ENCODE assay signal across 14 cellular contexts in the genomic region with DNA sequence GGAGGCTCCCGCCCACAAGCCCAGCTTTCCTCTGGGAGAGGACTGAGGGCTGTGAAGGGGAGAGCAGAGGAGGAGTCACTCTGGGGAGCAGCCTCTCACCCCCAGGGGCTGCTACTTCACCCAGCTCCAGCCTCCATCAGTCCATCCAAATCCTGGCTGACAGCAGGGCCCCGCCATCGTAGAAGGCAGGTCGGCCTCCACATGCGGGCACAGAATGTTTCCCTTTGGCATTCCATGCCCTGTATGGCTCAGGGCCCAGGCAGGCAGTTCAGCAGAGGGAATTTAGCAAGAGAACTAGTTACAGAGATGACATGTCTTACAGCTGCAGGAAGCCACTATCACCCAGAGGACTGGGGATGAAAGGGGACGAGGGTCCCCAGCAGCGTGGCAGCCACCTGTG. TPM values are rescaled to one million over a fixed set of nuclear protein-coding genes. Genes with fewer than 3 reads are reported as not detected.
A peak's percentile ranks its signal among the peaks of the same experiment; 100 is the strongest.
DNase-seq lines count a peak whose midpoint lies in the region; ATAC-seq and TF ChIP-seq lines count a peak whose summit lies in the region.
"Had no signal": no experiment of that assay in that cellular context is flagged by ENCODE, and none has a peak within 500 bp of the region (broad histone marks: within the 10 kb centered on the region; RNA-seq: fewer than 3 reads in every experiment).

No MANE protein-coding gene starts in this region.

- peaks cover 0 to 4% (median 0%) of the 10 kb centered on the region in 11 experiments; a peak in 1 of 22 replicates for H3K36me3 ChIP-seq in BLaER1 treated with 17β-estradiol and CSF1 and Interleukin-3, amounts not matched to agents 10 nM and 100 nM
- no peaks in the 10 kb centered on the region for H3K36me3 ChIP-seq in Panc1 (ENCODE audit: control insufficient read depth, insufficient read depth, low read length)
- no peaks in the 10 kb centered on the region for H3K36me3 ChIP-seq in trophoblast cell (ENCODE audit: control insufficient read depth in 1 of 2, insufficient read depth in 2 of 2, low read length in 2 of 2)

- peak overlapping the region in 2 of 11 experiments; percentile 12 to 14; a peak in 3 of 22 replicates for H3K27ac ChIP-seq in BLaER1 treated with 17β-estradiol and CSF1 and Interleukin-3, amounts not matched to agents 10 nM and 100 nM
- H3K27ac ChIP-seq in Panc1 (ENCODE audit: low read length) = no peak overlapping the region
- no peak overlapping the region for H3K27ac ChIP-seq in trophoblast cell (ENCODE audit: low read depth, low read length)

- H2BK5ac ChIP-seq in trophoblast cell (ENCODE audit: low read depth, low read length, poor library complexity) = no peak overlapping the region

- ATAC-seq in Panc1 = 0 out of 2 replicates have a peak, but pooled peaks have one; percentile 18
- no peak for ATAC-seq in GM21515 (IDR thresholded peaks at IDR 0.05; ENCODE audit: unreplicated experiment)
- ATAC-seq in HG03354 (IDR thresholded peaks at IDR 0.05; ENCODE audit: poor library complexity, severe bottlenecking, unreplicated experiment) = no peak
- ATAC-seq: stimulated activated memory B cell treated with anti-CD40 and anti-IgM and Interleukin-4, amounts not matched to agents 10 μg/mL and 1 μg/mL and 100 μg/mL, for 72 hours had no signal

- no peak overlapping the region for H2AFZ ChIP-seq in trophoblast cell (ENCODE audit: insufficient read depth, low read length, poor library complexity)

- H2BK120ac ChIP-seq in trophoblast cell (ENCODE audit: insufficient read depth, low read length, poor library complexity) = no peak overlapping the region

- POLR2A ChIA-PET in Panc1 (lab: Charles Lee) = no interaction called here

- no peaks in the 10 kb centered on the region for H3K79me2 ChIP-seq in trophoblast cell (ENCODE audit: control insufficient read depth, insufficient read depth, low read length, poor library complexity)

- no peaks in the 10 kb centered on the region for H3K79me1 ChIP-seq in trophoblast cell (ENCODE audit: low read length)

- H3K9ac ChIP-seq in BLaER1 treated with 17β-estradiol and CSF1 and Interleukin-3, amounts not matched to agents 10 nM and 100 nM = peak overlapping the region in 9 of 11 experiments; percentile 0 to 60 (median 18); a peak in 8 of 22 replicates
- no peak overlapping the region for H3K9ac ChIP-seq in trophoblast cell (ENCODE audit: low read length)

- H3K4me3 ChIP-seq in BLaER1 treated with 17β-estradiol and CSF1 and Interleukin-3, amounts not matched to agents 10 nM and 100 nM = no peak overlapping the region
- H3K4me3 ChIP-seq in Panc1 (ENCODE audit: low read depth in 2 of 2, low read length in 2 of 2) (no peak overlapping the region), trophoblast cell (ENCODE audit: low read depth, low read length) (no peak overlapping the region)

- H3K18ac ChIP-seq in trophoblast cell (ENCODE audit: low read length) = no peak overlapping the region

- intact Hi-C loops in Panc1 (cut with micrococcal nuclease; ENCODE audit: unreplicated experiment) = loop anchor here (10.0 kb wide), 1 partner anchor 80 kb away; no protein-coding TSS in a partner anchor

- peaks cover 0 to 49% (median 42%) of the 10 kb centered on the region in 10 experiments; a peak in 17 of 20 replicates for H3K4me1 ChIP-seq in BLaER1 treated with 17β-estradiol and CSF1 and Interleukin-3, amounts not matched to agents 10 nM and 100 nM
- peaks cover 21% of the 10 kb centered on the region for H3K4me1 ChIP-seq in Panc1 (ENCODE audit: control insufficient read depth, insufficient read depth, low read length)
- H3K4me1 ChIP-seq in trophoblast cell (ENCODE audit: control insufficient read depth in 1 of 2, insufficient read depth in 2 of 2, low read length in 2 of 2) = peaks cover 2 to 4% of the 10 kb centered on the region in 2 experiments

- no peak overlapping the region for H3K23ac ChIP-seq in trophoblast cell (ENCODE audit: low read length)

- WGBS in trophoblast cell (ENCODE audit: extremely low coverage, insufficient coverage, insufficient read length) = no CpG with 5 or more reads among the region's 7 CpGs

- no peak for TF ChIP-seq CTCF in Panc1 (IDR thresholded peaks at IDR 0.05)

- H3K27me3 ChIP-seq in BLaER1 treated with 17β-estradiol and CSF1 and Interleukin-3, amounts not matched to agents 10 nM and 100 nM = no peaks in the 10 kb centered on the region
- H3K27me3 ChIP-seq in Panc1 (ENCODE audit: control insufficient read depth, insufficient read depth, low read length) (no peaks in the 10 kb centered on the region), trophoblast cell (ENCODE audit: insufficient read depth, low read length) (no peaks in the 10 kb centered on the region)

- no peaks in the 10 kb centered on the region; a peak in 1 of 22 replicates for H4K20me1 ChIP-seq in BLaER1 treated with 17β-estradiol and CSF1 and Interleukin-3, amounts not matched to agents 10 nM and 100 nM

- H2AK5ac ChIP-seq in trophoblast cell (ENCODE audit: low read length) = no peak overlapping the region

- peaks cover 0 to 14% (median 7%) of the 10 kb centered on the region in 11 experiments; a peak in 10 of 22 replicates for H3K9me3 ChIP-seq in BLaER1 treated with 17β-estradiol and CSF1 and Interleukin-3, amounts not matched to agents 10 nM and 100 nM (replicated peaks in 1 of 11)
- H3K9me3 ChIP-seq in Panc1 (ENCODE audit: control insufficient read depth, insufficient read depth, low read depth, low read length) (no peaks in the 10 kb centered on the region), trophoblast cell (ENCODE audit: insufficient read depth, low read depth, low read length) (peaks cover 3% of the 10 kb centered on the region)
- H3K9me3 ChIP-seq: Caco-2 had no signal

- peak overlapping the region; percentile 31 for H3K14ac ChIP-seq in trophoblast cell (ENCODE audit: low read length)

- CTCF ChIA-PET in Panc1 (lab: Charles Lee) = no interaction called here

- no peak overlapping the region for H4K12ac ChIP-seq in trophoblast cell (ENCODE audit: low read depth, low read length)

- no peak overlapping the region for H4K8ac ChIP-seq in trophoblast cell (ENCODE audit: low read depth, low read length)

- BruUV-seq in Panc1 (replicated peaks; lab: Mats Ljungman, UMichigan) = no TSS peak

- DNase-seq in Panc1 (ENCODE audit: low read depth, low spot score) (no peak), fibroblast of peridontal ligament (ENCODE audit: extremely low read depth) (peak; percentile 42), trophoblast cell (peak; percentile 55 to 63), NCI-H1048 (lab: John Stamatoyannopoulos, UW) (no peak), RKO (ENCODE audit: low spot score) (no peak)
- DNase-seq: activated naive CD4-positive, alpha-beta T cell treated with anti-CD3 and anti-CD28 coated beads, Interleukin-2, amount 50 U/mL, for 16 hours; Caco-2; hippocampal formation; NCI-H1417 treated with DMSO at 0.1 percent for 48 hours; retina had no signal

- H4K91ac ChIP-seq in trophoblast cell (ENCODE audit: low read depth, low read length) = peak overlapping the region; percentile 4

- in situ Hi-C loops in Panc1 (cut with HindIII; ENCODE audit: low pct_unique_long_range_greater_than_20kb, low sequenced_read_pairs) = no loop called here

- H3K4me2 ChIP-seq in BLaER1 treated with 17β-estradiol and CSF1 and Interleukin-3, amounts not matched to agents 10 nM and 100 nM = peak overlapping the region in 8 of 11 experiments; percentile 39 to 76 (median 60); a peak in 16 of 22 replicates
- H3K4me2 ChIP-seq in trophoblast cell (ENCODE audit: low read length) = no peak overlapping the region

- no peak overlapping the region for H3K4ac ChIP-seq in trophoblast cell (ENCODE audit: low read depth, low read length)

- H2BK12ac ChIP-seq in trophoblast cell (ENCODE audit: low read length) = no peak overlapping the region

RNA-seq across cellular contexts. Expression of a gene that starts 6.4 kb away (rescaled TPM):
- 159 TPM for total RNA-seq in Panc1 (2021; ENCODE audit: unreplicated experiment)
- polyA plus RNA-seq in Panc1 (2012; ENCODE audit: insufficient read length) = 135 TPM
- polyA plus RNA-seq in trophoblast cell (2013) = 175 and 189 TPM in 2 replicates

Comparison
In these comparisons a context has a peak if more than half of its experiments do, and no peak if none do; other contexts are left out.
1. DNase-seq: peak in fibroblast of peridontal ligament (single experiment) and trophoblast cell (2 of 2); none in Panc1 (single experiment), NCI-H1048 (single experiment) and RKO (single experiment).